Comparison of ENCODE assay signal across 8 cellular contexts in the genomic region with DNA sequence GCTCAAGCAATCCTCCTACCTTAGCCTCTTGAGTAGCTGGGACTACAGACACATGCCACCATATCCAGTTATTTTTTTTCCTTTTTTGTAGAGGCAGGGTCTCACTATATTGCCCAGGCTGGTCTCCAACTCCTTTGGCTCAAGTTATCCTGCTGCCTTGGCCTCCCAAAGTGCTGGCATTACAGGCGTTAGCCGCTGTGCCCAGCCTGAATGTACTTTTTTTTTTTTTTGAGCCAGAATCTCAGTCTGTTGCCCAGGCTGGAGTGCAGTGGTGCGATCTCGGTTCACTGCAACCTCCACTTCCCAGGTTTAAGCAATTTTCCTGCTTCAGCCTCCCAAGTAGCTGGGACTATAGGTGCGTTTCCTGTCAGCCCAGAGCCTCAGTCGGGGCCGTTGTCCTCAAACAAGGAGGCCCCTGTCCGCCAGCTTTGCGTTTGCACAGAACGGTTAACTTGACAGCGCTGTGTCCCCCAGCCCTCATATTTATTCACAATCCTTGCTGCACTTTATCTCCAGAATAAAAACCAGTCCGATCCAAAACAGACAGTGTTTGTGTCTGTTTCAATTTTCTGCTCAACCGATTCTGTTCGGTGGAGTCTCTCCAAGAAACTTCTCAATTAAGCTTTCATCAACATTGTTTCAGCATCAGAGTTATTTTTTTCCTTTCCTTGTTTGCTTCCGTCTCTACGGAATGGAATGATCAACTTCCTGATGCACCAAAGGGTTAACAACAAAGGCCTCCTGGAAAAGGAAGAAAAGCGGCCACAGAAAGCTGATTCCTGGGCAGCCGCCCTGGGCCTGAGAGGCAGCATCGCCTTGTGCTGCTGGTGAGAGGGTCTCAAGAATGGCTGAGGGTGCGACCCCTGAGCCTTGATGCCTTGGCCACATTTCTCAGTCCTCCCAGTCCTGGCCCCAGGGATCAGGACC.
DNase-seq lines count a peak whose midpoint lies in the region; ATAC-seq and TF ChIP-seq lines count a peak whose summit lies in the region.

No MANE protein-coding gene starts in this region.

- TF ChIP-seq CTCF in cardiac fibroblast (IDR thresholded peaks at IDR 0.05; ENCODE audit: low read depth, low read length): no peak
- no peak for TF ChIP-seq CTCF in upper lobe of right lung (IDR thresholded peaks at IDR 0.05)

- DNase-seq in COLO668 (lab: John Stamatoyannopoulos, UW; ENCODE audit: unreplicated experiment) (peak; percentile 20), MV-4-11 (lab: John Stamatoyannopoulos, UW) (peak; percentile 11), cardiac fibroblast (ENCODE audit: low read depth in 2 of 2) (peak; percentile 18 to 28), memory B cell (ENCODE audit: low spot score in 2 of 2) (no peak), upper lobe of right lung (no peak), cortex of kidney (lab: John Stamatoyannopoulos, UW) (no peak), germinal center (ENCODE audit: low spot score) (no peak)

- peaks cover 4% of the 10 kb centered on the region for H3K4me1 ChIP-seq in upper lobe of right lung

- peak overlapping the region; percentile 11 to 65 for H3K4me3 ChIP-seq in cardiac fibroblast (replicated peaks in 1 of 2; ENCODE audit: low read depth in 2 of 2, low read length in 2 of 2)
- peak overlapping the region; percentile 65 for H3K4me3 ChIP-seq in upper lobe of right lung

- H3K27ac ChIP-seq in upper lobe of right lung: peak overlapping the region; percentile 83

- ATAC-seq in memory B cell (ENCODE audit: low read depth): no peak
- no peak for ATAC-seq in upper lobe of right lung
- ATAC-seq in GM18511 (IDR thresholded peaks at IDR 0.05; ENCODE audit: unreplicated experiment): no peak

- H3K27ac Mint-ChIP-seq in memory B cell: peak overlapping the region; percentile 93

- no peaks in the 10 kb centered on the region for H3K36me3 ChIP-seq in upper lobe of right lung

- H3K27me3 Mint-ChIP-seq in memory B cell: no peaks in the 10 kb centered on the region

- H3K9me3 Mint-ChIP-seq in memory B cell: no peaks in the 10 kb centered on the region

- intact Hi-C loops in upper lobe of right lung (cut with DNase I): loop anchor here (10.0 kb wide), 2 partner anchors 89 to 389 kb away; no protein-coding TSS in a partner anchor

- no peaks in the 10 kb centered on the region for H3K9me3 ChIP-seq in upper lobe of right lung

- no peaks in the 10 kb centered on the region for H3K36me3 Mint-ChIP-seq in memory B cell

- H3K27me3 ChIP-seq in upper lobe of right lung: no peaks in the 10 kb centered on the region

- H3K4me1 Mint-ChIP-seq in memory B cell: peaks cover 13% of the 10 kb centered on the region

- peak overlapping the region; percentile 89 for H3K4me3 Mint-ChIP-seq in memory B cell

Comparison
In these comparisons a context has a peak if more than half of its experiments do, and no peak if none do; other contexts are left out.
1. DNase-seq: peak in COLO668 (single experiment), MV-4-11 (single experiment) and cardiac fibroblast (2 of 2); none in memory B cell (0 of 2), upper lobe of right lung (single experiment), cortex of kidney (single experiment) and germinal center (single experiment).